21 cellular contexts compared by ENCODE assay signal in the genomic region with DNA sequence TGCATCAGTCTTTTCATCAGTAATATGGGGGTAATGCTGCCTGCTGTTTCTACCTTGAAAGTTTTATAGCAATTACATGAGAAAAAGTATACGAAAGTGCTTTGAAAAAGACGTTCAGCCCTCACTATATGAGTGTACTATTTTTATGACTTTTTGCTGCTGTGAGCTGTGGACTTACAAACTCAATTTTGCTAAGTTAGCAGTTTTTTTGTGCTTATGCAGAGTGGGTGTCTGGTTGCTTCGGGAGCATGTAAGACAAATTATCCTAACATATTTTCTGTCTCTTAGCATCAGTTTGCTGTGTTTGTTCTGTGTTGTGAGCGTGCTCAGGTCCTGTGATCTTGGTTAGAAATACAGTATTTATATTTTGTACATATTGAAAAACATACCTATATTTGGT.
"Had no signal": no experiment of that assay in that cellular context is flagged by ENCODE, and none has a peak within 500 bp of the region (broad histone marks: within the 10 kb centered on the region; RNA-seq: fewer than 3 reads in every experiment).

No MANE protein-coding gene starts in this region.

- H3K36me3 ChIP-seq: colonic mucosa, esophagus muscularis mucosa, gastrocnemius medialis, heart right ventricle, left lung, lower lobe of right lung had no signal

- H3K4me3 ChIP-seq: colonic mucosa, esophagus muscularis mucosa, gastrocnemius medialis, heart right ventricle, left lung, lower lobe of right lung, mucosa of descending colon had no signal

- H3K36me3 Mint-ChIP-seq: mesothelial cell of epicardium had no signal

- ATAC-seq: effector memory CD8-positive, alpha-beta T cell; gastrocnemius medialis; heart right ventricle; left cardiac atrium; left lung; left ventricle myocardium superior; lower lobe of right lung; mucosa of descending colon had no signal

- H3K27me3 ChIP-seq: colonic mucosa, esophagus muscularis mucosa, gastrocnemius medialis had no signal

- H3K4me1 ChIP-seq: colonic mucosa, esophagus muscularis mucosa, gastrocnemius medialis, heart right ventricle, left lung, lower lobe of right lung had no signal

- H3K9me3 Mint-ChIP-seq: mesothelial cell of epicardium had no signal

- H3K9me3 ChIP-seq: colonic mucosa, esophagus muscularis mucosa, gastrocnemius medialis, heart right ventricle, left lung, lower lobe of right lung, mucosa of descending colon had no signal

- DNase-seq: colonic mucosa; cortex of kidney; effector CD8-positive, alpha-beta T cell; effector memory CD8-positive, alpha-beta T cell; foreskin melanocyte; gastrocnemius medialis; glutamatergic neuron; heart right ventricle; hippocampal formation; left cardiac atrium; left lung; left ventricle myocardium superior; lower lobe of right lung; mesenchymal stem cell; mucosa of descending colon had no signal

- FAIRE-seq: endothelial cell of umbilical vein, islet of Langerhans, keratinocyte had no signal

- H3K27ac Mint-ChIP-seq: dendritic cell treated with granulocyte-macrophage colony-stimulating factor and Interleukin-4, amounts not matched to agents 40 ng/mL and 50 ng/mL, for 4 days; effector memory CD8-positive, alpha-beta T cell; mesothelial cell of epicardium had no signal

- H3K4me3 Mint-ChIP-seq: dendritic cell treated with granulocyte-macrophage colony-stimulating factor and Interleukin-4, amounts not matched to agents 40 ng/mL and 50 ng/mL, for 4 days; effector memory CD8-positive, alpha-beta T cell; mesothelial cell of epicardium had no signal

- H3K4me1 Mint-ChIP-seq: mesothelial cell of epicardium had no signal

- H3K27ac ChIP-seq: colonic mucosa, esophagus muscularis mucosa, gastrocnemius medialis, heart right ventricle, left lung, lower lobe of right lung had no signal
